11 cellular contexts compared by ENCODE assay signal in genomic region chr4:168319486-168320019, GRCh38. TPM values are rescaled to one million over a fixed set of nuclear protein-coding genes. Genes with fewer than 3 reads are reported as not detected.
DNase-seq lines count a peak whose midpoint lies in the region; ATAC-seq and TF ChIP-seq lines count a peak whose summit lies in the region.
"Had no signal": no experiment of that assay in that cellular context is flagged by ENCODE, and none has a peak within 500 bp of the region (broad histone marks: within the 10 kb centered on the region; RNA-seq: fewer than 3 reads in every experiment).

No MANE protein-coding gene starts in this region.

- H3K4me1 Mint-ChIP-seq in progenitor cell of endocrine pancreas (ENCODE audit: low read depth), result peaks cover 3% of the 10 kb centered on the region

- H3K36me3 Mint-ChIP-seq in progenitor cell of endocrine pancreas (ENCODE audit: insufficient read depth), result no peaks in the 10 kb centered on the region

- peak overlapping the region; percentile 85 for H3K4me3 Mint-ChIP-seq in progenitor cell of endocrine pancreas (ENCODE audit: low read depth)

- no peak overlapping the region for H3K27ac ChIP-seq in PC-3 (ENCODE audit: low read length)
- peak overlapping the region in 2 of 4 donors; percentile 96 to 97 for H3K27ac ChIP-seq in esophagus squamous epithelium

- H3K9me3 Mint-ChIP-seq in progenitor cell of endocrine pancreas (ENCODE audit: low read depth), result no peaks in the 10 kb centered on the region

- ATAC-seq in PC-3, result no peak

- H3K9me2 ChIP-seq in PC-3 (replicated peaks; ENCODE audit: low read length), result no peaks in the 10 kb centered on the region

- no peak for TF ChIP-seq POLR2A in esophagus squamous epithelium (IDR thresholded peaks at IDR 0.05)

- no peak for TF ChIP-seq CTCF in PC-3 (conservative IDR thresholded peaks at IDR 0.05; ENCODE audit: low read depth, low read length)
- no peak for TF ChIP-seq CTCF in esophagus squamous epithelium (IDR thresholded peaks at IDR 0.05)
- no peak for TF ChIP-seq CTCF in progenitor cell of endocrine pancreas (IDR thresholded peaks at IDR 0.05; ENCODE audit: unreplicated experiment)

- H3K4me3 ChIP-seq in PC-3 (ENCODE audit: low read length), result peak overlapping the region; percentile 84; the same call in 1 of the 2 replicates
- peak overlapping the region in 3 of 4 donors; percentile 86 to 91 (median 87) for H3K4me3 ChIP-seq in esophagus squamous epithelium

- POLR2A ChIA-PET in PC-3 (lab: Charles Lee; ENCODE audit: unreplicated experiment), result no interaction called here

- H3K4me1 ChIP-seq in PC-3 (ENCODE audit: insufficient read depth, low read length), result peaks cover 23% of the 10 kb centered on the region
- H3K4me1 ChIP-seq in esophagus squamous epithelium, result peaks cover 0 to 23% (median 8%) of the 10 kb centered on the region in 3 donors

- no peak overlapping the region for H3K27ac Mint-ChIP-seq in progenitor cell of endocrine pancreas

- H3K9me3 ChIP-seq in PC-3 (ENCODE audit: low read length) (no peaks in the 10 kb centered on the region), esophagus squamous epithelium (no peaks in the 10 kb centered on the region)
- H3K9me3 ChIP-seq: Peyer's patch had no signal

- no peaks in the 10 kb centered on the region for H3K27me3 ChIP-seq in PC-3 (ENCODE audit: low read length)
- H3K27me3 ChIP-seq in esophagus squamous epithelium, result no peaks in the 10 kb centered on the region
- H3K27me3 ChIP-seq: Peyer's patch had no signal

- intact Hi-C loops in PC-3 (cut with micrococcal nuclease), result loop anchor here (2.0 to 10.0 kb wide), 2 partner anchors 135 to 159 kb away; no protein-coding TSS in a partner anchor
- intact Hi-C loops in esophagus squamous epithelium (cut with DNase I), result no loop called here
- intact Hi-C loops in posterior cingulate gyrus (cut with DNase I), result no loop called here

- DNase-seq in ELR (ENCODE audit: low read depth) (peak; percentile 13), PC-3 (no peak), esophagus squamous epithelium (lab: John Stamatoyannopoulos, UW) (no peak), progenitor cell of endocrine pancreas (ENCODE audit: low spot score, unreplicated experiment) (no peak), foreskin melanocyte (no peak), posterior cingulate gyrus (no peak)
- no peak for DNase-seq in stimulated activated CD4-positive, alpha-beta T cell treated with anti-CD3 and anti-CD28 coated beads, Interleukin-15, amount 100 ng/mL, for 24 hours
- DNase-seq: kidney glomerular epithelial cell; NCI-H1105 treated with DMSO at 0.1 percent for 48 hours; Peyer's patch; stimulated activated CD4-positive, alpha-beta T cell treated with anti-CD3 and anti-CD28 coated beads, Interleukin-2, amount 100 ng/mL, for 24 hours had no signal

- WGBS in esophagus squamous epithelium, 2 donors, result 33 to 48% methylated on average over 3 of the region's 3 CpGs

- H2AFZ ChIP-seq in PC-3 (ENCODE audit: low read length), result peak overlapping the region; percentile 85; the same call in 1 of the 2 replicates

- peak overlapping the region; percentile 81 for H3K4me2 ChIP-seq in PC-3 (ENCODE audit: low read length)

- no peak overlapping the region for H3K9ac ChIP-seq in PC-3 (ENCODE audit: low read length)

- BruUV-seq in PC-3 (replicated peaks; lab: Mats Ljungman, UMichigan), result no TSS peak

- H3K36me3 ChIP-seq in PC-3 (ENCODE audit: low read depth, low read length) (no peaks in the 10 kb centered on the region), esophagus squamous epithelium (no peaks in the 10 kb centered on the region)
- H3K36me3 ChIP-seq: Peyer's patch had no signal

- CTCF ChIA-PET in PC-3 (lab: Charles Lee), result no interaction called here

- peaks cover 47% of the 10 kb centered on the region for H3K27me3 Mint-ChIP-seq in progenitor cell of endocrine pancreas

- no peaks in the 10 kb centered on the region for H4K20me1 ChIP-seq in PC-3 (ENCODE audit: low read length)

- H3F3A ChIP-seq in PC-3 (ENCODE audit: low read length, unreplicated experiment), result no peaks in the 10 kb centered on the region

- H3K79me2 ChIP-seq in PC-3 (ENCODE audit: low read length), result no peaks in the 10 kb centered on the region

RNA-seq across cellular contexts. Expression of gene DDX60, which starts 1.0 kb away (rescaled TPM):
- total RNA-seq in PC-3 (2014; rRNA removed) (3.2 and 6.3 TPM in 2 replicates), esophagus squamous epithelium (10 to 100 TPM in 1 of 4 donors, 1 to 10 TPM in 3; 1.1 to 12.3 (median 6.2) TPM), progenitor cell of endocrine pancreas (0.71 and 0.74 TPM in 2 replicates)
